In the genomic region with DNA sequence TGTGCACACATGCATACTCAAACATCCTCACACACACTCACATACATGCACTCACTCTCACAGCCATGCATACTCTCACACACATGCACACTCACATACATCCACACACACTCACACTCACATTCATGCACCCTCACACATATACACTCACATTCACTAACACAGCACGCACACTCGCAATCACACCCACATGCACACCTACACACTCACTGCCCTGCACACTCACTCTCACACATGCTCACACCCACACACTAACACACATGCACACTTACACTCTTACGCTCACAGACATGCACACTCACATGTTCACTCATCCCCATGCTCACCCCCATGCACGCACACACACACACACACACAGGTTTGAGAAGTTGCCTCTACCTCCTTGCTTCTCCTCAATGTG, we compare ENCODE assay signal across 23 cellular contexts.
"Had no signal": no experiment of that assay in that cellular context is flagged by ENCODE, and none has a peak within 500 bp of the region (broad histone marks: within the 10 kb centered on the region; RNA-seq: fewer than 3 reads in every experiment).

No MANE protein-coding gene starts in this region.

- H3K9ac ChIP-seq: SK-N-SH had no signal

- DNase-seq: IMR-90, Karpas-422, KG1, MG63, NCI-H1092, NCI-H1105 treated with DMSO at 0.1 percent for 48 hours, NCI-H1417 treated with DMSO at 0.1 percent for 48 hours, NCI-H146, NCI-H1694 treated with DMSO at 0.1 percent for 48 hours, NCI-H1930, NCI-H2081, NCI-H2107, NCI-H2227 treated with DMSO at 0.1 percent for 48 hours, NCI-H524, NCI-H526 treated with DMSO at 0.1 percent for 48 hours, NCI-H774, PC-3, SHP77, SK-N-SH, SW 1271 had no signal

- ATAC-seq: Panc1, PC-3 had no signal

- H3K9me3 ChIP-seq: MG63, SK-N-SH had no signal

- H3K27me3 ChIP-seq: MG63 had no signal

- H3K4me2 ChIP-seq: SK-N-SH had no signal

- H3K27ac ChIP-seq: HL-60, RWPE1 had no signal

- H3K36me3 ChIP-seq: MG63 had no signal

- H3K4me3 ChIP-seq: MG63 had no signal
